Comparison of ENCODE assay signal across 19 cellular contexts in genomic region chr1:205533729-205534443, GRCh38. TPM values are rescaled to one million over a fixed set of nuclear protein-coding genes. Genes with fewer than 3 reads are reported as not detected.
DNase-seq lines count a peak whose midpoint lies in the region; ATAC-seq and TF ChIP-seq lines count a peak whose summit lies in the region.
"Had no signal": no experiment of that assay in that cellular context is flagged by ENCODE, and none has a peak within 500 bp of the region (broad histone marks: within the 10 kb centered on the region; RNA-seq: fewer than 3 reads in every experiment).

No MANE protein-coding gene starts in this region.

- H3K4me3 Mint-ChIP-seq in activated naive CD4-positive, alpha-beta T cell treated with anti-CD3 and anti-CD28 coated beads, Interleukin-2, amount 10 ng/mL, durations not matched to agents 7 days and 5 days = no peak overlapping the region
- no peak overlapping the region for H3K4me3 Mint-ChIP-seq in naive thymus-derived CD4-positive, alpha-beta T cell
- H3K4me3 Mint-ChIP-seq: CD8-positive, alpha-beta T cell had no signal

- H3K27ac ChIP-seq in RWPE1 = peak overlapping the region; percentile 15
- H3K27ac ChIP-seq in upper lobe of right lung = no peak overlapping the region
- H3K27ac ChIP-seq in naive thymus-derived CD4-positive, alpha-beta T cell (ENCODE audit: low read depth, low read length) = no peak overlapping the region
- no peak overlapping the region for H3K27ac ChIP-seq in WERI-Rb-1
- H3K27ac ChIP-seq: GM23248 had no signal

- H3K4me1 ChIP-seq in upper lobe of right lung = peaks cover 7% of the 10 kb centered on the region
- no peaks in the 10 kb centered on the region for H3K4me1 ChIP-seq in naive thymus-derived CD4-positive, alpha-beta T cell (ENCODE audit: control insufficient read depth in 2 of 2, insufficient read depth in 2 of 2, low read length in 2 of 2)

- H3K36me3 Mint-ChIP-seq in activated naive CD4-positive, alpha-beta T cell treated with anti-CD3 and anti-CD28 coated beads, Interleukin-2, amount 10 ng/mL, durations not matched to agents 7 days and 5 days = no peaks in the 10 kb centered on the region
- peaks cover 0 to 5% (median 0%) of the 10 kb centered on the region in 5 donors for H3K36me3 Mint-ChIP-seq in naive thymus-derived CD4-positive, alpha-beta T cell
- H3K36me3 Mint-ChIP-seq: CD8-positive, alpha-beta T cell had no signal

- H3K27ac Mint-ChIP-seq in activated naive CD4-positive, alpha-beta T cell treated with anti-CD3 and anti-CD28 coated beads, Interleukin-2, amount 10 ng/mL, durations not matched to agents 7 days and 5 days = no peak overlapping the region
- peak overlapping the region in 1 of 9 donors; percentile 54 for H3K27ac Mint-ChIP-seq in naive thymus-derived CD4-positive, alpha-beta T cell
- H3K27ac Mint-ChIP-seq: CD8-positive, alpha-beta T cell had no signal

- H3K9me3 Mint-ChIP-seq in activated naive CD4-positive, alpha-beta T cell treated with anti-CD3 and anti-CD28 coated beads, Interleukin-2, amount 10 ng/mL, durations not matched to agents 7 days and 5 days = no peaks in the 10 kb centered on the region
- peaks cover 0 to 1% (median 0%) of the 10 kb centered on the region in 11 donors for H3K9me3 Mint-ChIP-seq in naive thymus-derived CD4-positive, alpha-beta T cell
- H3K9me3 Mint-ChIP-seq: CD8-positive, alpha-beta T cell had no signal

- peaks cover 16% of the 10 kb centered on the region for H3K36me3 ChIP-seq in upper lobe of right lung
- H3K36me3 ChIP-seq in naive thymus-derived CD4-positive, alpha-beta T cell (ENCODE audit: control insufficient read depth in 2 of 3, insufficient read depth in 3 of 3, low read length in 3 of 3) = no peaks in the 10 kb centered on the region
- H3K36me3 ChIP-seq in WERI-Rb-1 = no peaks in the 10 kb centered on the region

- H3K9me3 ChIP-seq in upper lobe of right lung (no peaks in the 10 kb centered on the region), WERI-Rb-1 (ENCODE audit: severe bottlenecking) (no peaks in the 10 kb centered on the region)
- no peaks in the 10 kb centered on the region for H3K9me3 ChIP-seq in naive thymus-derived CD4-positive, alpha-beta T cell (ENCODE audit: control insufficient read depth in 2 of 3, low read length in 3 of 3)

- H3K27me3 ChIP-seq in upper lobe of right lung (no peaks in the 10 kb centered on the region), WERI-Rb-1 (ENCODE audit: insufficient read depth, low read depth, severe bottlenecking) (peaks cover 88% of the 10 kb centered on the region)
- no peaks in the 10 kb centered on the region for H3K27me3 ChIP-seq in naive thymus-derived CD4-positive, alpha-beta T cell (ENCODE audit: control insufficient read depth in 2 of 2, insufficient read depth in 2 of 2, low read length in 2 of 2)

- H3K4me3 ChIP-seq in upper lobe of right lung (no peak overlapping the region), WERI-Rb-1 (ENCODE audit: low read depth, low read length) (no peak overlapping the region)
- no peak overlapping the region for H3K4me3 ChIP-seq in naive thymus-derived CD4-positive, alpha-beta T cell (ENCODE audit: low read length)
- H3K4me3 ChIP-seq: GM23248 had no signal

- ATAC-seq in upper lobe of right lung (no peak), GM18870 (IDR thresholded peaks at IDR 0.05; ENCODE audit: unreplicated experiment) (no peak)
- no peak for ATAC-seq in naive thymus-derived CD4-positive, alpha-beta T cell
- ATAC-seq: CD8-positive, alpha-beta T cell had no signal

- H3K4me1 Mint-ChIP-seq in activated naive CD4-positive, alpha-beta T cell treated with anti-CD3 and anti-CD28 coated beads, Interleukin-2, amount 10 ng/mL, durations not matched to agents 7 days and 5 days = peaks cover 14% of the 10 kb centered on the region
- H3K4me1 Mint-ChIP-seq in naive thymus-derived CD4-positive, alpha-beta T cell = peaks cover 0 to 12% (median 6%) of the 10 kb centered on the region in 7 donors

- peak; percentile 17 for DNase-seq in activated naive CD4-positive, alpha-beta T cell treated with anti-CD3 and anti-CD28 coated beads, Interleukin-2, amount 10 ng/mL, durations not matched to agents 7 days and 5 days
- DNase-seq in activated naive CD4-positive, alpha-beta T cell treated with Interleukin-2 at 50 U/mL for 16 hours = no peak
- DNase-seq in RWPE1 (ENCODE audit: low spot score) (no peak), medulla oblongata (ENCODE audit: extremely low spot score) (peak; percentile 3), upper lobe of right lung (peak; percentile 56), WERI-Rb-1 (no peak)
- DNase-seq in naive thymus-derived CD4-positive, alpha-beta T cell = no peak
- DNase-seq: CD8-positive, alpha-beta T cell; DND-41; GM23248; KBM-7; NCI-H146; NCI-H2081 treated with DMSO at 0.1 percent for 48 hours; NCI-H345; NCI-H526; NK-92 treated with Interleukin-12 subunit alpha and Interleukin-12 subunit beta, amount 100 ng/mL, for 24 hours; OCI-M1; RPMI8226 had no signal

- POLR2A ChIA-PET in RWPE1 (lab: Yijun Ruan, JAX; ENCODE audit: low non-redundant PET) = no interaction called here
- POLR2A ChIA-PET in naive thymus-derived CD4-positive, alpha-beta T cell (lab: Charles Lee) = no interaction called here

- TF ChIP-seq CTCF in RWPE1 (conservative IDR thresholded peaks at IDR 0.05; ENCODE audit: low read depth) = no peak
- TF ChIP-seq CTCF in upper lobe of right lung (IDR thresholded peaks at IDR 0.05) = no peak
- no peak for TF ChIP-seq CTCF in WERI-Rb-1 (IDR thresholded peaks at IDR 0.05; ENCODE audit: low read depth, low read length)

- CTCF ChIA-PET in activated naive CD4-positive, alpha-beta T cell treated with anti-CD3 and anti-CD28 coated beads, Interleukin-2, amount 10 ng/mL, durations not matched to agents 7 days and 5 days (lab: Charles Lee) = interaction anchor here (0.7 to 11.8 kb wide), 4 partner anchors 10 to 124 kb away, joined by 3 to 238 read pairs (median 4); no protein-coding TSS in a partner anchor
- CTCF ChIA-PET in RWPE1 (lab: Yijun Ruan, JAX) = interaction anchor here (0.5 to 1.2 kb wide), 7 partner anchors 11 to 440 kb away, joined by 3 to 5 read pairs (median 3); partner anchors contain the start of gene CDK18
- CTCF ChIA-PET in naive thymus-derived CD4-positive, alpha-beta T cell (lab: Charles Lee) = interaction anchor here (1.0 to 12.1 kb wide), 3 partner anchors 9 to 123 kb away, joined by 4 to 154 read pairs (median 4); no protein-coding TSS in a partner anchor

- intact Hi-C loops in upper lobe of right lung (cut with DNase I) = loop anchor here (5.0 kb wide), 1 partner anchor 128 kb away; no protein-coding TSS in a partner anchor
- intact Hi-C loops in naive thymus-derived CD4-positive, alpha-beta T cell (cut with micrococcal nuclease) = no loop called here

- peaks cover 35% of the 10 kb centered on the region for H3K27me3 Mint-ChIP-seq in activated naive CD4-positive, alpha-beta T cell treated with anti-CD3 and anti-CD28 coated beads, Interleukin-2, amount 10 ng/mL, durations not matched to agents 7 days and 5 days
- H3K27me3 Mint-ChIP-seq in naive thymus-derived CD4-positive, alpha-beta T cell = peaks cover 8 to 13% (median 9%) of the 10 kb centered on the region in 5 donors

RNA-seq across cellular contexts. Expression of gene CDK18, which starts 29.4 kb away (rescaled TPM):
- total RNA-seq in upper lobe of right lung = 31.6 TPM
- 1 to 10 TPM in 4 of 5 experiments, under 1 TPM in 1; 0.85 to 3.6 (median 3.0) TPM for total RNA-seq in naive thymus-derived CD4-positive, alpha-beta T cell
- polyA plus RNA-seq in naive thymus-derived CD4-positive, alpha-beta T cell = 1 to 10 TPM in 1 of 2 donors, under 1 TPM in 1; 0.20 to 1.8 TPM
- total RNA-seq: GM23248 had no signal
- polyA plus RNA-seq: GM23248 had no signal

Comparison
In these comparisons a context has a peak if more than half of its experiments do, and no peak if none do; other contexts are left out.
1. DNase-seq: peak in activated naive CD4-positive, alpha-beta T cell treated with anti-CD3 and anti-CD28 coated beads, Interleukin-2, amount 10 ng/mL, durations not matched to agents 7 days and 5 days (single experiment), medulla oblongata (single experiment) and upper lobe of right lung (single experiment); none in activated naive CD4-positive, alpha-beta T cell treated with Interleukin-2 at 50 U/mL for 16 hours (single experiment), RWPE1 (single experiment), naive thymus-derived CD4-positive, alpha-beta T cell (0 of 9) and WERI-Rb-1 (single experiment).